21 cellular contexts compared by ENCODE assay signal in the genomic region with DNA sequence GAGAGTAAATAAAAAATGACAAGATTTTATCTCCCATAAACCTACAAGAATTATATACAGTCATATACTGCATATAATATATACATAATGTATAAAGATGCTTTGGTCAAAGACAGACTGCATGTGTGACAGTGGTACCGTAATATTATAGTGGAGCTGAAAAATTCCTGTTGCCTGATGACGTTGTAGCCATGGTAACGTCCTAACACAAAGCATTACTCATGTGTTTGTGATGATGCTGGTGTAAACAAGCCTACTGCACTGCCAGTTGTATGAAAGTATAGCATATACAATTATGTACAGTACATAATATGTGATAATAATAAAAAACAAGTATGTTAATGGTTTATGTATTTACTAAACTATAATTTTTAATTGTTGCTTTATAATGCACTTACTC.
DNase-seq lines count a peak whose midpoint lies in the region; ATAC-seq and TF ChIP-seq lines count a peak whose summit lies in the region.
"Had no signal": no experiment of that assay in that cellular context is flagged by ENCODE, and none has a peak within 500 bp of the region (broad histone marks: within the 10 kb centered on the region; RNA-seq: fewer than 3 reads in every experiment).

No MANE protein-coding gene starts in this region.

- no peaks in the 10 kb centered on the region for H3K27me3 ChIP-seq in smooth muscle cell (ENCODE audit: low read depth)
- H3K27me3 ChIP-seq: pancreas, transverse colon had no signal

- no peak overlapping the region for H2AFZ ChIP-seq in smooth muscle cell (ENCODE audit: low read depth)
- H2AFZ ChIP-seq: PC-9 had no signal

- DNase-seq in NCI-H82 (lab: John Stamatoyannopoulos, UW) (peak; percentile 4), NCI-H82 treated with DMSO at 0.1 percent for 48 hours (lab: John Stamatoyannopoulos, UW; ENCODE audit: unreplicated experiment) (no peak), RKO (ENCODE audit: low spot score) (peak; percentile 59), fibroblast of peridontal ligament (ENCODE audit: extremely low read depth) (peak; percentile 1), smooth muscle cell (lab: John Stamatoyannopoulos, UW; ENCODE audit: unreplicated experiment) (no peak)
- no peak for DNase-seq in stimulated activated CD4-positive, alpha-beta T cell treated with anti-CD3 and anti-CD28 coated beads, Interleukin-12 subunit alpha, Interleukin-12 subunit beta, amount 100 ng/mL, for 4 hours
- no peak for DNase-seq in activated CD4-positive, alpha-beta T cell treated with anti-CD3 and anti-CD28 coated beads for 48 hours
- DNase-seq: activated CD4-positive, alpha-beta memory T cell treated with anti-CD3 and anti-CD28 coated beads for 36 hours; activated T-cell treated with anti-CD3 and anti-CD28 coated beads, Interleukin-2, amount 50 U/mL, for 48 hours; CD4-positive, CD25-positive, alpha-beta regulatory T cell; DND-41; left ventricle myocardium superior; NCI-H1694; NCI-H524 treated with DMSO at 0.1 percent for 48 hours; pancreas; transverse colon had no signal

- H3K9ac ChIP-seq in smooth muscle cell (ENCODE audit: low read depth), result peak overlapping the region; percentile 73

- TF ChIP-seq CTCF in smooth muscle cell (IDR thresholded peaks at IDR 0.05; ENCODE audit: borderline replicate concordance, insufficient read depth, poor library complexity, severe bottlenecking), result no peak

- no peaks in the 10 kb centered on the region for H3K79me2 ChIP-seq in smooth muscle cell (ENCODE audit: low read depth)

- H3K4me3 ChIP-seq in smooth muscle cell, result no peak overlapping the region
- H3K4me3 ChIP-seq: pancreas, PC-9, skin epidermis, transverse colon had no signal

- no peaks in the 10 kb centered on the region for H3K4me1 ChIP-seq in smooth muscle cell (ENCODE audit: low read depth)
- H3K4me1 ChIP-seq: pancreas, transverse colon had no signal

- H3K27ac ChIP-seq in smooth muscle cell (ENCODE audit: low read depth), result peak overlapping the region; percentile 56
- H3K27ac ChIP-seq: pancreas, PC-9, skin epidermis, transverse colon had no signal

- no peaks in the 10 kb centered on the region for H3K9me3 ChIP-seq in smooth muscle cell (replicated peaks; ENCODE audit: low read depth)
- H3K9me3 ChIP-seq: pancreas, transverse colon had no signal

- 51% methylated on average over 3 of the region's 3 CpGs for WGBS in smooth muscle cell (ENCODE audit: low lambda C conversion rate)

- no peak for ATAC-seq in GM18505 (IDR thresholded peaks at IDR 0.05; ENCODE audit: unreplicated experiment)
- ATAC-seq: activated naive CD4-positive, alpha-beta T cell treated with anti-CD3 and anti-CD28 coated beads, Interleukin-2, amount 50 U/mL, for 72 hours; left ventricle myocardium superior; pancreas; stimulated activated memory B cell treated with anti-CD40 and anti-IgM and Interleukin-4, amounts not matched to agents 10 μg/mL and 1 μg/mL and 100 μg/mL, for 72 hours had no signal

- H3K36me3 ChIP-seq in smooth muscle cell (ENCODE audit: low read depth), result no peaks in the 10 kb centered on the region
- H3K36me3 ChIP-seq: pancreas, transverse colon had no signal

- H4K20me1 ChIP-seq in smooth muscle cell (ENCODE audit: low read depth), result no peaks in the 10 kb centered on the region

- H3F3A ChIP-seq in smooth muscle cell (ENCODE audit: low read depth), result no peaks in the 10 kb centered on the region

- H3K4me2 ChIP-seq in smooth muscle cell, result no peak overlapping the region
- H3K4me2 ChIP-seq: PC-9 had no signal

- TF ChIP-seq POLR2A in GM18505 (IDR thresholded peaks at IDR 0.05; ENCODE audit: borderline replicate concordance, extremely low read depth, insufficient read depth, insufficient read length), result no peak

Comparison
In these comparisons a context has a peak if more than half of its experiments do, and no peak if none do; other contexts are left out.
1. DNase-seq: peak in NCI-H82 (single experiment), RKO (single experiment) and fibroblast of peridontal ligament (single experiment); none in NCI-H82 treated with DMSO at 0.1 percent for 48 hours (single experiment), smooth muscle cell (single experiment), stimulated activated CD4-positive, alpha-beta T cell treated with anti-CD3 and anti-CD28 coated beads, Interleukin-12 subunit alpha, Interleukin-12 subunit beta, amount 100 ng/mL, for 4 hours (single experiment) and activated CD4-positive, alpha-beta T cell treated with anti-CD3 and anti-CD28 coated beads for 48 hours (single experiment).